Comparison of ENCODE assay signal across 2 cellular contexts in genomic region chr3:22862111-22862510, GRCh38.
TF ChIP-seq lines count a peak whose summit lies in the region.

No MANE protein-coding gene starts in this region.

TF ChIP-seq in HepG2, 621 proteins besides CTCF, POLR2A, EP300 and RAD21:
- TF ChIP-seq, protein P1, sequence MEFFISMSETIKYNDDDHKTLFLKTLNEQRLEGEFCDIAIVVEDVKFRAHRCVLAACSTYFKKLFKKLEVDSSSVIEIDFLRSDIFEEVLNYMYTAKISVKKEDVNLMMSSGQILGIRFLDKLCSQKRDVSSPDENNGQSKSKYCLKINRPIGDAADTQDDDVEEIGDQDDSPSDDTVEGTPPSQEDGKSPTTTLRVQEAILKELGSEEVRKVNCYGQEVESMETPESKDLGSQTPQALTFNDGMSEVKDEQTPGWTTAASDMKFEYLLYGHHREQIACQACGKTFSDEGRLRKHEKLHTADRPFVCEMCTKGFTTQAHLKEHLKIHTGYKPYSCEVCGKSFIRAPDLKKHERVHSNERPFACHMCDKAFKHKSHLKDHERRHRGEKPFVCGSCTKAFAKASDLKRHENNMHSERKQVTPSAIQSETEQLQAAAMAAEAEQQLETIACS (CRISPR knock-in tag; IDR thresholded peaks at IDR 0.05), result no peak
- TF ChIP-seq ZNF607 (CRISPR knock-in tag; IDR thresholded peaks at IDR 0.05; ENCODE audit: borderline replicate concordance) (no peak), ZNF770 (CRISPR knock-in tag; IDR thresholded peaks at IDR 0.05) (no peak)
TF ChIP-seq in HepG2: peak in this region for 0.

TF ChIP-seq in SK-N-SH treated with all-trans-retinoic acid at 6 μM for 48 hours, 23 proteins besides CTCF, POLR2A, EP300 and RAD21 (continued from another document):
- TF ChIP-seq ZFP3 (CRISPR knock-in tag; IDR thresholded peaks at IDR 0.05) (no peak), PPARA (CRISPR knock-in tag; IDR thresholded peaks at IDR 0.05; ENCODE audit: borderline replicate concordance) (no peak), ARNTL (CRISPR knock-in tag; IDR thresholded peaks at IDR 0.05; ENCODE audit: borderline replicate concordance, low read depth) (no peak), TOX (CRISPR knock-in tag; IDR thresholded peaks at IDR 0.05; ENCODE audit: borderline replicate concordance) (no peak), RARB (CRISPR knock-in tag; IDR thresholded peaks at IDR 0.05) (no peak), ZFP30 (CRISPR knock-in tag; IDR thresholded peaks at IDR 0.05) (no peak), CREB5 (CRISPR knock-in tag; IDR thresholded peaks at IDR 0.05; ENCODE audit: low read depth) (no peak), ESRRG (CRISPR knock-in tag; IDR thresholded peaks at IDR 0.05) (no peak), PATZ1 (CRISPR knock-in tag; IDR thresholded peaks at IDR 0.05; ENCODE audit: borderline replicate concordance) (no peak)
TF ChIP-seq in SK-N-SH treated with all-trans-retinoic acid at 6 μM for 48 hours: peak in this region for 0.
